Comparison of ENCODE assay signal across 13 cellular contexts in the genomic region with DNA sequence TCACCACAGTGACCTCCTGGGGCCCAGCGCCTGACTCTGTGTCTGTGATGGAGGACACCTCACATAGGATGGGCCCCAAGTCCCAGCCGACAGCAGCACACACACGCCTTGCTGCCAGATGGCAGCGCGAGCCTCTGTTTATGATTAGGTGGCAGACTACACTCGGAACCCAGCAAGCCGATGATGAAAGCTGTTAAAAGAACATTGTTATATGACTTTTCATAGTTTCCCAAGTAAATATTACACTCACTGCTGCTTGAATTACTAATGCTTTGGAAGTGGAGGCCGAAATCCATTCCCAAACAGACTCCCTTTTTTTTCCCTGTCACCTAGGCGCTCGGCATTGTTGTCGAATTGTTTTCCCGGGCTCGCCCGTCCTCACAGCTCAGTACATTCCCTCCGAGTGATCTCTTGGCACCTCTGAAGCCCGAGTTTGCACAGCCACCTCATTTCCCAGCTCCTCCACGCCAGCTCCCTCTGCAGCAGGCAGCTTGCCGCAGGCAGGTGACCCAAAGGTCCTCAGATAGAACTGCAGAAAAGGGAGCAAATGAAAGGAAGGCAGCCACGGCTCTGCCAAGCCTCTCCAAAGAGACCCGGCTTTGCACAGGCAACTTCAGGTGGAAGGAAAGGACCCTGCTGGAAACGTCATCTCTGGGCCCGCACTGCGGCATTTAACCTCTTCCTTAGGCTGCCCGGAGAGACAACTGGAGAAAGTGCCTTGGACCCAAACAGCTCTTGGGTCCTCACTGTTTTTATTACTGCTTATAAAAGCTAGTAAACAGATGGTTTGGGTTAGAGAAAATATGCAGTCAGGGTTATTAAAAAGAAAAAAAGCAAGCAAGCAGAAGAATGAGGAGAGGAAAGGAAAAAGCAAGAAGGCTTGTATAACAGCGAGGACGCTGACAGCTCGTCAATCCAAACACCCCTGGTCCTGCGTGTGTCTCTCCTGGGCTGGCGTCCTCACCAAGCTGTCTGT.
A peak's percentile ranks its signal among the peaks of the same experiment; 100 is the strongest.
DNase-seq lines count a peak whose midpoint lies in the region; ATAC-seq and TF ChIP-seq lines count a peak whose summit lies in the region.
"Had no signal": no experiment of that assay in that cellular context is flagged by ENCODE, and none has a peak within 500 bp of the region (broad histone marks: within the 10 kb centered on the region; RNA-seq: fewer than 3 reads in every experiment).

No MANE protein-coding gene starts in this region.

- no peak for ATAC-seq in HG02678 (IDR thresholded peaks at IDR 0.05; ENCODE audit: unreplicated experiment)
- ATAC-seq: T-helper 17 cell had no signal

- H3K9me3 ChIP-seq in liver (ENCODE audit: control insufficient read depth in 4 of 4, low read length in 3 of 4) (no peaks in the 10 kb centered on the region), stomach (no peaks in the 10 kb centered on the region)

- TF ChIP-seq EP300 in stomach (IDR thresholded peaks at IDR 0.05): no peak

- peak; percentile 23 for DNase-seq in M059J (ENCODE audit: low read depth)
- peak; percentile 56 for DNase-seq in epithelial cell of esophagus (ENCODE audit: low read depth)
- peak; percentile 78 for DNase-seq in stomach
- DNase-seq in posterior cingulate gyrus: no peak
- no peak for DNase-seq in activated effector memory CD4-positive, alpha-beta T cell treated with anti-CD3 and anti-CD28 coated beads, Interleukin-2, amount 50 U/mL, for 16 hours
- DNase-seq in activated CD4-positive, alpha-beta T cell treated with anti-CD3 and anti-CD28 coated beads, Interleukin-2, amount 50 U/mL, for 4 hours: no peak
- DNase-seq: activated naive CD4-positive, alpha-beta T cell treated with anti-CD3 and anti-CD28 coated beads for 36 hours; CD4-positive, CD25-positive, alpha-beta regulatory T cell; cortex of kidney; H9; T-helper 17 cell had no signal

- H3K27ac ChIP-seq in liver (ENCODE audit: low read depth in 1 of 2, low read length in 2 of 2): peak overlapping the region; percentile 46 to 86
- H3K27ac ChIP-seq in stomach: peak overlapping the region; percentile 48 to 74 (median 59)

- intact Hi-C loops in stomach (cut with DNase I; ENCODE audit: low total_unique reads) (no loop called here), posterior cingulate gyrus (cut with DNase I) (no loop called here)

- TF ChIP-seq RAD21 in liver (IDR thresholded peaks at IDR 0.05): no peak

- peaks cover 4 to 6% (median 6%) of the 10 kb centered on the region in 4 donors for H3K4me1 ChIP-seq in liver (ENCODE audit: control insufficient read depth in 4 of 4, insufficient read depth in 4 of 4, low read length in 3 of 4)
- H3K4me1 ChIP-seq in stomach: peaks cover 0 to 14% (median 9%) of the 10 kb centered on the region in 4 donors

- TF ChIP-seq CTCF in epithelial cell of esophagus (IDR thresholded peaks at IDR 0.05; ENCODE audit: insufficient read depth, low read depth, low read length, missing control alignments) (no peak), liver (IDR thresholded peaks at IDR 0.05; ENCODE audit: low read depth, low read length, missing input control) (no peak), stomach (IDR thresholded peaks at IDR 0.05) (no peak)

- H3K36me3 ChIP-seq in liver (ENCODE audit: control insufficient read depth in 4 of 4, insufficient read depth in 3 of 4, low read depth in 1 of 4, low read length in 3 of 4) (no peaks in the 10 kb centered on the region), stomach (no peaks in the 10 kb centered on the region)

- H3K27me3 ChIP-seq in liver (ENCODE audit: control insufficient read depth in 4 of 4, insufficient read depth in 4 of 4, low read length in 3 of 4): no peaks in the 10 kb centered on the region
- H3K27me3 ChIP-seq in stomach: peaks cover 0 to 7% (median 0%) of the 10 kb centered on the region in 3 donors

- H3K4me3 ChIP-seq in epithelial cell of esophagus (ENCODE audit: low read length) (no peak overlapping the region), liver (ENCODE audit: low read depth in 1 of 3, low read length in 3 of 3) (no peak overlapping the region), stomach (peak overlapping the region in 1 of 4 donors; percentile 7)

- no peak for TF ChIP-seq POLR2A in stomach (IDR thresholded peaks at IDR 0.05)

- peak overlapping the region in 1 of 2 donors; percentile 16 for H3K9ac ChIP-seq in liver (ENCODE audit: low read depth in 1 of 2, low read length in 2 of 2)

- 77% methylated on average over 29 of the region's 29 CpGs for WGBS in liver
- 38 to 54% (median 44%) methylated on average over 29 of the region's 29 CpGs for WGBS in stomach, 5 donors

TF ChIP-seq in liver, 16 proteins besides CTCF, POLR2A, EP300 and RAD21:
- TF ChIP-seq NR2F2 (IDR thresholded peaks at IDR 0.05): no peak
- peak in 1 of 2 donors; percentile 21 for TF ChIP-seq RXRA (IDR thresholded peaks at IDR 0.05)
- peak in 1 of 2 donors; percentile 3 for TF ChIP-seq HNF4A (conservative IDR thresholded peaks at IDR 0.05)
TF ChIP-seq in liver: peak in this region for 2.

Comparison
In these comparisons a context has a peak if more than half of its experiments do, and no peak if none do; other contexts are left out.
1. DNase-seq: peak in M059J (single experiment), epithelial cell of esophagus (single experiment) and stomach (single experiment); none in posterior cingulate gyrus (0 of 10), activated effector memory CD4-positive, alpha-beta T cell treated with anti-CD3 and anti-CD28 coated beads, Interleukin-2, amount 50 U/mL, for 16 hours (single experiment) and activated CD4-positive, alpha-beta T cell treated with anti-CD3 and anti-CD28 coated beads, Interleukin-2, amount 50 U/mL, for 4 hours (0 of 2).